ENCODE assay signal across 1 cellular context in genomic region chr16:85422374-85423185, GRCh38.
TF ChIP-seq lines count a peak whose summit lies in the region.

No MANE protein-coding gene starts in this region.

TF ChIP-seq in HepG2, 621 proteins besides CTCF, POLR2A, EP300 and RAD21 (continued from another document and continues in another):
- TF ChIP-seq, protein P1, sequence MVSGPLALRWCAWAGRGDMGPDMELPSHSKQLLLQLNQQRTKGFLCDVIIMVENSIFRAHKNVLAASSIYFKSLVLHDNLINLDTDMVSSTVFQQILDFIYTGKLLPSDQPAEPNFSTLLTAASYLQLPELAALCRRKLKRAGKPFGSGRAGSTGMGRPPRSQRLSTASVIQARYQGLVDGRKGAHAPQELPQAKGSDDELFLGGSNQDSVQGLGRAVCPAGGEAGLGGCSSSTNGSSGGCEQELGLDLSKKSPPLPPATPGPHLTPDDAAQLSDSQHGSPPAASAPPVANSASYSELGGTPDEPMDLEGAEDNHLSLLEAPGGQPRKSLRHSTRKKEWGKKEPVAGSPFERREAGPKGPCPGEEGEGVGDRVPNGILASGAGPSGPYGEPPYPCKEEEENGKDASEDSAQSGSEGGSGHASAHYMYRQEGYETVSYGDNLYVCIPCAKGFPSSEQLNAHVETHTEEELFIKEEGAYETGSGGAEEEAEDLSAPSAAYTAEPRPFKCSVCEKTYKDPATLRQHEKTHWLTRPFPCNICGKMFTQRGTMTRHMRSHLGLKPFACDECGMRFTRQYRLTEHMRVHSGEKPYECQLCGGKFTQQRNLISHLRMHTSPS (CRISPR knock-in tag; IDR thresholded peaks at IDR 0.05; ENCODE audit: low read depth), result peak; percentile 37; the same call in 1 of the 2 replicates
- TF ChIP-seq KDM3A (CRISPR knock-in tag; IDR thresholded peaks at IDR 0.05; ENCODE audit: low read depth), result peak; percentile 78; the same call in 1 of the 2 replicates
- TF ChIP-seq ZBTB7B (CRISPR knock-in tag; IDR thresholded peaks at IDR 0.05), result peak; percentile 93
- peak; percentile 75 for TF ChIP-seq CREM (IDR thresholded peaks at IDR 0.05)
- TF ChIP-seq CREM (CRISPR knock-in tag; IDR thresholded peaks at IDR 0.05), result no peak
- TF ChIP-seq YEATS2 (CRISPR knock-in tag; IDR thresholded peaks at IDR 0.05; ENCODE audit: borderline replicate concordance), result peak; percentile 62; the same call in 1 of the 2 replicates
- no peak for TF ChIP-seq ARNT (IDR thresholded peaks at IDR 0.05)
- TF ChIP-seq SAP130 (CRISPR knock-in tag; IDR thresholded peaks at IDR 0.05; ENCODE audit: low read depth), result peak; percentile 96
- 0 out of 2 replicates have a peak, but pooled peaks have one; percentile 81 for TF ChIP-seq ATF7-NPFF (CRISPR knock-in tag; IDR thresholded peaks at IDR 0.05; ENCODE audit: low read depth)
- TF ChIP-seq, protein P2, sequence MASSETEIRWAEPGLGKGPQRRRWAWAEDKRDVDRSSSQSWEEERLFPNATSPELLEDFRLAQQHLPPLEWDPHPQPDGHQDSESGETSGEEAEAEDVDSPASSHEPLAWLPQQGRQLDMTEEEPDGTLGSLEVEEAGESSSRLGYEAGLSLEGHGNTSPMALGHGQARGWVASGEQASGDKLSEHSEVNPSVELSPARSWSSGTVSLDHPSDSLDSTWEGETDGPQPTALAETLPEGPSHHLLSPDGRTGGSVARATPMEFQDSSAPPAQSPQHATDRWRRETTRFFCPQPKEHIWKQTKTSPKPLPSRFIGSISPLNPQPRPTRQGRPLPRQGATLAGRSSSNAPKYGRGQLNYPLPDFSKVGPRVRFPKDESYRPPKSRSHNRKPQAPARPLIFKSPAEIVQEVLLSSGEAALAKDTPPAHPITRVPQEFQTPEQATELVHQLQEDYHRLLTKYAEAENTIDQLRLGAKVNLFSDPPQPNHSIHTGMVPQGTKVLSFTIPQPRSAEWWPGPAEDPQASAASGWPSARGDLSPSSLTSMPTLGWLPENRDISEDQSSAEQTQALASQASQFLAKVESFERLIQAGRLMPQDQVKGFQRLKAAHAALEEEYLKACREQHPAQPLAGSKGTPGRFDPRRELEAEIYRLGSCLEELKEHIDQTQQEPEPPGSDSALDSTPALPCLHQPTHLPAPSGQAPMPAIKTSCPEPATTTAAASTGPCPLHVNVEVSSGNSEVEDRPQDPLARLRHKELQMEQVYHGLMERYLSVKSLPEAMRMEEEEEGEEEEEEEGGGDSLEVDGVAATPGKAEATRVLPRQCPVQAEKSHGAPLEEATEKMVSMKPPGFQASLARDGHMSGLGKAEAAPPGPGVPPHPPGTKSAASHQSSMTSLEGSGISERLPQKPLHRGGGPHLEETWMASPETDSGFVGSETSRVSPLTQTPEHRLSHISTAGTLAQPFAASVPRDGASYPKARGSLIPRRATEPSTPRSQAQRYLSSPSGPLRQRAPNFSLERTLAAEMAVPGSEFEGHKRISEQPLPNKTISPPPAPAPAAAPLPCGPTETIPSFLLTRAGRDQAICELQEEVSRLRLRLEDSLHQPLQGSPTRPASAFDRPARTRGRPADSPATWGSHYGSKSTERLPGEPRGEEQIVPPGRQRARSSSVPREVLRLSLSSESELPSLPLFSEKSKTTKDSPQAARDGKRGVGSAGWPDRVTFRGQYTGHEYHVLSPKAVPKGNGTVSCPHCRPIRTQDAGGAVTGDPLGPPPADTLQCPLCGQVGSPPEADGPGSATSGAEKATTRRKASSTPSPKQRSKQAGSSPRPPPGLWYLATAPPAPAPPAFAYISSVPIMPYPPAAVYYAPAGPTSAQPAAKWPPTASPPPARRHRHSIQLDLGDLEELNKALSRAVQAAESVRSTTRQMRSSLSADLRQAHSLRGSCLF (CRISPR knock-in tag; IDR thresholded peaks at IDR 0.05; ENCODE audit: borderline replicate concordance), result no peak; the same call in 1 of the 2 replicates
- TF ChIP-seq ZNF30 (CRISPR knock-in tag; IDR thresholded peaks at IDR 0.05), result no peak
- TF ChIP-seq, protein P3, sequence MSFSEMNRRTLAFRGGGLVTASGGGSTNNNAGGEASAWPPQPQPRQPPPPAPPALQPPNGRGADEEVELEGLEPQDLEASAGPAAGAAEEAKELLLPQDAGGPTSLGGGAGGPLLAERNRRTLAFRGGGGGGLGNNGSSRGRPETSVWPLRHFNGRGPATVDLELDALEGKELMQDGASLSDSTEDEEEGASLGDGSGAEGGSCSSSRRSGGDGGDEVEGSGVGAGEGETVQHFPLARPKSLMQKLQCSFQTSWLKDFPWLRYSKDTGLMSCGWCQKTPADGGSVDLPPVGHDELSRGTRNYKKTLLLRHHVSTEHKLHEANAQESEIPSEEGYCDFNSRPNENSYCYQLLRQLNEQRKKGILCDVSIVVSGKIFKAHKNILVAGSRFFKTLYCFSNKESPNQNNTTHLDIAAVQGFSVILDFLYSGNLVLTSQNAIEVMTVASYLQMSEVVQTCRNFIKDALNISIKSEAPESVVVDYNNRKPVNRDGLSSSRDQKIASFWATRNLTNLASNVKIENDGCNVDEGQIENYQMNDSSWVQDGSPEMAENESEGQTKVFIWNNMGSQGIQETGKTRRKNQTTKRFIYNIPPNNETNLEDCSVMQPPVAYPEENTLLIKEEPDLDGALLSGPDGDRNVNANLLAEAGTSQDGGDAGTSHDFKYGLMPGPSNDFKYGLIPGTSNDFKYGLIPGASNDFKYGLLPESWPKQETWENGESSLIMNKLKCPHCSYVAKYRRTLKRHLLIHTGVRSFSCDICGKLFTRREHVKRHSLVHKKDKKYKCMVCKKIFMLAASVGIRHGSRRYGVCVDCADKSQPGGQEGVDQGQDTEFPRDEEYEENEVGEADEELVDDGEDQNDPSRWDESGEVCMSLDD (CRISPR knock-in tag; IDR thresholded peaks at IDR 0.05; ENCODE audit: borderline replicate concordance), result peak; percentile 100
- TF ChIP-seq MAFF (IDR thresholded peaks at IDR 0.05; ENCODE audit: low read depth, low read length), result no peak
- no peak for TF ChIP-seq ZNF18 (CRISPR knock-in tag; IDR thresholded peaks at IDR 0.05; ENCODE audit: insufficient replicate concordance)
- peak; percentile 41; the same call in 1 of the 2 replicates for TF ChIP-seq ZSCAN5A (CRISPR knock-in tag; IDR thresholded peaks at IDR 0.05; ENCODE audit: borderline replicate concordance)
- TF ChIP-seq TOPORS (CRISPR knock-in tag; IDR thresholded peaks at IDR 0.05), result peak; percentile 78; the same call in 1 of the 2 replicates
- TF ChIP-seq ZNF710 (CRISPR knock-in tag; IDR thresholded peaks at IDR 0.05; ENCODE audit: borderline replicate concordance), result peak; percentile 90
- peak; percentile 99 for TF ChIP-seq ZNF503 (CRISPR knock-in tag; IDR thresholded peaks at IDR 0.05)
- peak; percentile 74; the same call in 1 of the 2 replicates for TF ChIP-seq ZNF383 (CRISPR knock-in tag; IDR thresholded peaks at IDR 0.05; ENCODE audit: borderline replicate concordance)
- peak; percentile 99; the same call in 1 of the 2 replicates for TF ChIP-seq ZBTB46 (CRISPR knock-in tag; IDR thresholded peaks at IDR 0.05; ENCODE audit: borderline replicate concordance)
- peak; percentile 57; the same call in 1 of the 2 replicates for TF ChIP-seq KMT2A (CRISPR knock-in tag; IDR thresholded peaks at IDR 0.05)
- TF ChIP-seq TMF1 (CRISPR knock-in tag; IDR thresholded peaks at IDR 0.05; ENCODE audit: low read depth), result no peak
- no peak for TF ChIP-seq ZNF296 (CRISPR knock-in tag; conservative IDR thresholded peaks at IDR 0.05)
- no peak for TF ChIP-seq ZNF33A (CRISPR knock-in tag; IDR thresholded peaks at IDR 0.05; ENCODE audit: borderline replicate concordance)
- TF ChIP-seq ELF3 (CRISPR knock-in tag; IDR thresholded peaks at IDR 0.05), result peak; percentile 80
- TF ChIP-seq MYC (CRISPR knock-in tag; IDR thresholded peaks at IDR 0.05; ENCODE audit: borderline replicate concordance), result peak; percentile 83
- TF ChIP-seq ZNF768 (CRISPR knock-in tag; IDR thresholded peaks at IDR 0.05), result no peak
- TF ChIP-seq ZNF660 (CRISPR knock-in tag; IDR thresholded peaks at IDR 0.05; ENCODE audit: borderline replicate concordance, low read depth), result no peak
- TF ChIP-seq ZNF335 (CRISPR knock-in tag; IDR thresholded peaks at IDR 0.05), result peak; percentile 89
- no peak for TF ChIP-seq FLYWCH1 (CRISPR knock-in tag; IDR thresholded peaks at IDR 0.05)
- TF ChIP-seq TCF12 (IDR thresholded peaks at IDR 0.05), result no peak
- TF ChIP-seq TCF12 (CRISPR knock-in tag; IDR thresholded peaks at IDR 0.05), result peak; percentile 95
- no peak; the same call in 1 of the 2 replicates for TF ChIP-seq RFX3 (CRISPR knock-in tag; IDR thresholded peaks at IDR 0.05)
- no peak for TF ChIP-seq ZNF138 (CRISPR knock-in tag; IDR thresholded peaks at IDR 0.05; ENCODE audit: low read depth)
- TF ChIP-seq, protein P4, sequence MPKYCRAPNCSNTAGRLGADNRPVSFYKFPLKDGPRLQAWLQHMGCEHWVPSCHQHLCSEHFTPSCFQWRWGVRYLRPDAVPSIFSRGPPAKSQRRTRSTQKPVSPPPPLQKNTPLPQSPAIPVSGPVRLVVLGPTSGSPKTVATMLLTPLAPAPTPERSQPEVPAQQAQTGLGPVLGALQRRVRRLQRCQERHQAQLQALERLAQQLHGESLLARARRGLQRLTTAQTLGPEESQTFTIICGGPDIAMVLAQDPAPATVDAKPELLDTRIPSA (CRISPR knock-in tag; IDR thresholded peaks at IDR 0.05; ENCODE audit: borderline replicate concordance), result 0 out of 2 replicates have a peak, but pooled peaks have one; percentile 50
- 0 out of 2 replicates have a peak, but pooled peaks have one; percentile 61 for TF ChIP-seq RFXANK (CRISPR knock-in tag; IDR thresholded peaks at IDR 0.05)
- TF ChIP-seq STAG1 (CRISPR knock-in tag; IDR thresholded peaks at IDR 0.05), result peak; percentile 85
